ENCODE assay signal across 9 cellular contexts in the genomic region with DNA sequence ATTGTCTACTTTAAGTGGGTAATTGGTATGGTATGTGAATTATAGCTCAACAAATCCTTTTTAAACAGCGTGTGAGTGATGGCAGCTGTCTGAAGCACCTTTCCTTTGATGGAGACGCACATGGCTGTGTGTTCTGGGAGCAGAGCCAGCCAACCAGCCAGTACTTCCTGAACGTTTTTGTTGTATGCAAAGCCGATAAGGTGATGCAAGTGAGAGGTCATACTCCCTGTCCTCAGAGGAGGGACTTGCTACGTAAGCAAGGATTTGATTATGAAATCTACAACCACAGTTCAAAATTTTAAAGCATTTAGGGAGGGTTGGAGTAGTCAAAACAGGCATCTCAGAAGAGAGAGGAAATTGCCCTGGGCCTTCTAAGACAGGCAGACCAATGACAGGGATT. TPM values are rescaled to one million over a fixed set of nuclear protein-coding genes. Genes with fewer than 3 reads are reported as not detected.
DNase-seq lines count a peak whose midpoint lies in the region; ATAC-seq and TF ChIP-seq lines count a peak whose summit lies in the region.
"Had no signal": no experiment of that assay in that cellular context is flagged by ENCODE, and none has a peak within 500 bp of the region (broad histone marks: within the 10 kb centered on the region; RNA-seq: fewer than 3 reads in every experiment).

No MANE protein-coding gene starts in this region.

- POLR2A ChIA-PET in AG04450 (lab: Yijun Ruan, JAX) = interaction anchor here (0.8 to 1.0 kb wide), 2 partner anchors 18 to 67 kb away, joined by 3 to 5 read pairs; no protein-coding TSS in a partner anchor

- TF ChIP-seq CTCF in AG04450 (IDR thresholded peaks at IDR 0.05; ENCODE audit: low read depth, low read length) = no peak

- H3K4me3 Mint-ChIP-seq in activated T-cell treated with anti-CD3 and anti-CD28 coated beads, Interleukin-2, amount 50 U/mL, for 24 hours = no peak overlapping the region

- H3K9me3 ChIP-seq in AG04450 (ENCODE audit: control insufficient read depth, insufficient read depth, low read length) = no peaks in the 10 kb centered on the region
- H3K9me3 ChIP-seq: SJSA1 had no signal

- CTCF ChIA-PET in AG04450 (lab: Charles Lee) = interaction anchor here (1.0 kb wide), 2 partner anchors 9 to 67 kb away, joined by 6 read pairs; no protein-coding TSS in a partner anchor

- peak overlapping the region; percentile 21 for H3K27ac ChIP-seq in AG04450 (ENCODE audit: low read depth, low read length)
- H3K27ac ChIP-seq in substantia nigra (ENCODE audit: low read depth, low read length, poor library complexity, severe bottlenecking) = no peak overlapping the region
- H3K27ac ChIP-seq: SJSA1 had no signal

- intact Hi-C loops in Right ventricle myocardium inferior (cut with DNase I) = no loop called here

- in situ Hi-C loops in KBM-7 (cut with MboI; ENCODE audit: low pct_unique_long_range_greater_than_20kb, low sequenced_read_pairs) = no loop called here

- no peak overlapping the region for H3K4me3 ChIP-seq in AG04450 (ENCODE audit: low read depth, low read length)
- H3K4me3 ChIP-seq: SJSA1 had no signal

- no peaks in the 10 kb centered on the region for H3K9me3 Mint-ChIP-seq in activated T-cell treated with anti-CD3 and anti-CD28 coated beads, Interleukin-2, amount 50 U/mL, for 24 hours

- no peaks in the 10 kb centered on the region for H3K36me3 Mint-ChIP-seq in activated T-cell treated with anti-CD3 and anti-CD28 coated beads, Interleukin-2, amount 50 U/mL, for 24 hours (ENCODE audit: low read depth)

- no peaks in the 10 kb centered on the region for H3K4me1 Mint-ChIP-seq in activated T-cell treated with anti-CD3 and anti-CD28 coated beads, Interleukin-2, amount 50 U/mL, for 24 hours (ENCODE audit: low read depth)

- H3K27me3 ChIP-seq in AG04450 (ENCODE audit: control insufficient read depth, insufficient read depth, low read length) = no peaks in the 10 kb centered on the region
- H3K27me3 ChIP-seq: SJSA1 had no signal

- no peak overlapping the region for H3K27ac Mint-ChIP-seq in activated T-cell treated with anti-CD3 and anti-CD28 coated beads, Interleukin-2, amount 50 U/mL, for 24 hours

- H3K27me3 Mint-ChIP-seq in activated T-cell treated with anti-CD3 and anti-CD28 coated beads, Interleukin-2, amount 50 U/mL, for 24 hours = peaks cover 2% of the 10 kb centered on the region

- ATAC-seq in Right ventricle myocardium inferior (peak; percentile 91), HG03565 (IDR thresholded peaks at IDR 0.05; ENCODE audit: unreplicated experiment) (no peak), GM19328 (IDR thresholded peaks at IDR 0.05; ENCODE audit: unreplicated experiment) (no peak)

- DNase-seq in AG04450 (ENCODE audit: low read depth, low spot score) = peak; percentile 72
- peak; percentile 13 for DNase-seq in KBM-7
- DNase-seq in RKO (ENCODE audit: low spot score) = peak; percentile 5
- no peak for DNase-seq in Right ventricle myocardium inferior (ENCODE audit: missing footprints)
- DNase-seq in substantia nigra (lab: John Stamatoyannopoulos, UW) = no peak
- DNase-seq in activated T-cell treated with anti-CD3 and anti-CD28 coated beads, Interleukin-2, amount 50 U/mL, for 24 hours = no peak

RNA-seq across cellular contexts. Expression of gene ARHGEF4, which starts 28.1 kb away (rescaled TPM):
- polyA plus RNA-seq in AG04450 (2011; rRNA removed) = 0.84 and 0.95 TPM in 2 replicates
- 0.70 and 0.92 TPM in 2 replicates for polyA minus RNA-seq in AG04450 (2011; rRNA and poly(A)+ RNA removed)
- 4.1 TPM for total RNA-seq in Right ventricle myocardium inferior

Comparison
In these comparisons a context has a peak if more than half of its experiments do, and no peak if none do; other contexts are left out.
1. DNase-seq: peak in AG04450 (single experiment), KBM-7 (single experiment) and RKO (single experiment); none in Right ventricle myocardium inferior (single experiment), substantia nigra (0 of 49) and activated T-cell treated with anti-CD3 and anti-CD28 coated beads, Interleukin-2, amount 50 U/mL, for 24 hours (single experiment).